Comparison of ENCODE assay signal across 11 cellular contexts in the genomic region with DNA sequence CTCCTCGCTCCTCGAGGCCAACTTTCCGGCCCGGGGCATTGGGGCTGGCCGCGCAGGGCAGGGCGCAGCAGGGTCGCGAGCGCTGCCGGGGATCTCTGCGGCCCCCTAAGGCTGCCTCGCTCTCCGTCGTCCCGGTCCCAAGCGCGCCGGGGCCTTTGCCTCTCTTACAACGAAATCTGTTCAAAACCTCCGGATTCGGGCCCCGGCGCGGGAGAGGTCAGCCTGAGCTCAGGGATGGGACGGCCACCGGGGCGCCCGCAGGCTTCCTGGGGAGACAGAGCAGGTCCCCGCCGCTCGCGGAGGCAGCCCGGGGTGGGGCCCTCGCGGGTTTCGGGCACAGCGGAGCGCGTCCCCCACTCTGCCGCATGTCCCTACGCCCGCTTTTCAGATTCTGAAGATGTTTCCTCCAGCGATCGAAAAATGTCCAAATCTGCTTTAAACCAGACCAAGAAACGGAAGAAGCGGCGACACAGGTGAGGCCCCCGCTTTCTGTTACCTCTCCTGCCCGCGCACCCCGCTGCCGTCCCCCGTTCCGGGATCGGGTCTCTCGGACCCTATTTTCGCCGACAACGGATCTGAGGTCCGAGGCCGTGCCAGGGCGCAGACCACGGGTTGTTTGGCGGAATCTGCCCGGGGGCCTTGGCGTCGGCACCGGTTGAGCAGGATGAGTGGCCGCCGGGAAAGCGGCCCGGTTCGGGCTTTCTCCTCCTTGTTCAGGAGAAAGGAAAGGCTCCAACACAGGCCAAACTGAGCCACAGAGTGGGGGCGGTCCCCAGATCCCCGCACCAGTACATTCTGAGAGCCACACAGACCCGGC. TPM values are rescaled to one million over a fixed set of nuclear protein-coding genes. Genes with fewer than 3 reads are reported as not detected.
A peak's percentile ranks its signal among the peaks of the same experiment; 100 is the strongest.
DNase-seq lines count a peak whose midpoint lies in the region; ATAC-seq and TF ChIP-seq lines count a peak whose summit lies in the region.
"Had no signal": no experiment of that assay in that cellular context is flagged by ENCODE, and none has a peak within 500 bp of the region (broad histone marks: within the 10 kb centered on the region; RNA-seq: fewer than 3 reads in every experiment).

No MANE protein-coding gene starts in this region.

- TF ChIP-seq EP300 in suprapubic skin (IDR thresholded peaks at IDR 0.05) = no peak

- H3K4me3 ChIP-seq in astrocyte of the spinal cord (ENCODE audit: low read depth, low read length) (no peak overlapping the region), suprapubic skin (peak overlapping the region; percentile 33)

- no peak for ATAC-seq in HG03025 (IDR thresholded peaks at IDR 0.05; ENCODE audit: low FRiP score, unreplicated experiment)

- H3K27me3 ChIP-seq in suprapubic skin = peaks cover 93% of the 10 kb centered on the region

- peak; percentile 17 for DNase-seq in activated CD4-positive, alpha-beta T cell treated with anti-CD3 and anti-CD28 coated beads for 48 hours
- DNase-seq in activated CD4-positive, alpha-beta T cell treated with anti-CD3 and anti-CD28 coated beads, Interleukin-2, amount 50 U/mL, for 48 hours = no peak
- DNase-seq in astrocyte of the spinal cord (ENCODE audit: low read depth, low spot score) = peak; percentile 4
- peak; percentile 73 for DNase-seq in left kidney (ENCODE audit: low read depth, low spot score)
- DNase-seq in suprapubic skin (ENCODE audit: low spot score in 2 of 2) = no peak
- no peak for DNase-seq in HuH-7 (ENCODE audit: low spot score)
- DNase-seq in NCI-H2196 treated with DMSO at 0.1 percent for 48 hours (lab: John Stamatoyannopoulos, UW; ENCODE audit: unreplicated experiment) = no peak
- DNase-seq: hippocampal formation, NCI-H1436 had no signal

- H3K9me3 ChIP-seq in suprapubic skin = no peaks in the 10 kb centered on the region

- peaks cover 26% of the 10 kb centered on the region for H3K4me1 ChIP-seq in suprapubic skin

- no peak overlapping the region for H3K27ac ChIP-seq in suprapubic skin

- H3K36me3 ChIP-seq in suprapubic skin = no peaks in the 10 kb centered on the region

- WGBS in suprapubic skin = 3% methylated on average over 44 of the region's 77 CpGs

- TF ChIP-seq CTCF in astrocyte of the spinal cord (IDR thresholded peaks at IDR 0.05; ENCODE audit: low read depth, low read length) (no peak), suprapubic skin (IDR thresholded peaks at IDR 0.05) (no peak)

- TF ChIP-seq POLR2A in suprapubic skin (IDR thresholded peaks at IDR 0.05) = no peak

- in situ Hi-C loops in astrocyte of the spinal cord (cut with HindIII; ENCODE audit: low sequenced_read_pairs) = no loop called here

RNA-seq across cellular contexts. Expression of gene VSX2, which starts 1.8 kb away (rescaled TPM):
- total RNA-seq in suprapubic skin = not detected
- total RNA-seq: activated CD8-positive, alpha-beta memory T cell treated with anti-CD3 and anti-CD28 coated beads for 36 hours had no signal

Comparison
In these comparisons a context has a peak if more than half of its experiments do, and no peak if none do; other contexts are left out.
1. DNase-seq: peak in activated CD4-positive, alpha-beta T cell treated with anti-CD3 and anti-CD28 coated beads for 48 hours (single experiment), astrocyte of the spinal cord (single experiment) and left kidney (single experiment); none in activated CD4-positive, alpha-beta T cell treated with anti-CD3 and anti-CD28 coated beads, Interleukin-2, amount 50 U/mL, for 48 hours (0 of 2), suprapubic skin (0 of 2), HuH-7 (single experiment) and NCI-H2196 treated with DMSO at 0.1 percent for 48 hours (single experiment).